Comparison of ENCODE assay signal across 9 cellular contexts in the genomic region with DNA sequence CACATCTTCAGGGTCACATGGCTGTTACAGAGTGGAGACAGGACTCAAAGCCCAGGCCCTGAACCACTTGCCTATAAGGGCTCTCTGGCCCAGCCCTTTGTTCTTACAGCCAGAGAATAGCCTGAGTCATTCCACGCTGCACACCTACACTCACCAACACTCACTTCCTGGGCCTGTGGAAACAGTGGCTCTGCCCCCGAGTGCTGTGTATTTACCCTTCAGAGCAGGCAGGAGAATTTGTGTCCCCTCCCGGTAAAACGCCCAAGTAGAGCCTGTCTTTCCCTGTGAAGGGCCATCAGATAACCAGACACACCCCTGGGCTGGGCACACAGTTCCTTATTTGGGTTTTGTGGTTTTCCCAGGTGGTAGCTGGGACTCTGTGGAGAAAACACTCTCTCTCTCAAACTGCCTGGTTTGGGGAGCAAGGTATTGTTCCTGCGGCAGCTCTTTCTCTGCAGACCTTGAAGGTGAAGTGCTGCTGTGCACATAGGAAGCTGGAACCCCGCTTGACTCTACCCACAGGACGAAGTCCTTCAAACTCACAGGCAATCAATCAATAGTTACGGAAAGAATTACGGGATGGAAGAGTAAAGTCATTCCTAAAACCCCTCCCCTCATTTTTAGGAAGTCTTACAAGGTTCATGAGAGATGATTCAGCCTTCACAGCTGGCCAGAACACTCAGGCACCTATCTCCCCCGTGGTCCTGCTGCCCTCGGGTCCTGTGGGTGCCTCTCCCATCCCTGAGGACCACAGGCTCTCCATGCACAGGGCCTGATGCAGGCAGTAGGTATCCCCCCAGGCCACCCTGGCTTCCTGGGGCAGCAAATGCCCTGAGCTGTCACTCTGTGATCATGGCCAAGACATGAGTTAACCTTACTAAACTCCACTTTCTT. TPM values are rescaled to one million over a fixed set of nuclear protein-coding genes. Genes with fewer than 3 reads are reported as not detected.
A peak's percentile ranks its signal among the peaks of the same experiment; 100 is the strongest.
DNase-seq lines count a peak whose midpoint lies in the region; ATAC-seq and TF ChIP-seq lines count a peak whose summit lies in the region.
"Had no signal": no experiment of that assay in that cellular context is flagged by ENCODE, and none has a peak within 500 bp of the region (broad histone marks: within the 10 kb centered on the region; RNA-seq: fewer than 3 reads in every experiment).

No MANE protein-coding gene starts in this region.

- H3K79me1 ChIP-seq in trophoblast cell (ENCODE audit: low read length), result peaks cover 7% of the 10 kb centered on the region

- peak; percentile 83 for DNase-seq in Daoy (ENCODE audit: low read depth)
- DNase-seq in NT2/D1 (ENCODE audit: low read depth, low spot score), result no peak
- peak; percentile 70 for DNase-seq in mammary epithelial cell
- DNase-seq in trophoblast cell, result no peak
- DNase-seq in COR-L47 (lab: John Stamatoyannopoulos, UW), result no peak
- DNase-seq in NCI-H1048 (lab: John Stamatoyannopoulos, UW), result no peak
- no peak for DNase-seq in hypothalamus (lab: John Stamatoyannopoulos, UW)

- H4K20me1 ChIP-seq in mammary epithelial cell (ENCODE audit: insufficient read depth, low read length), result no peaks in the 10 kb centered on the region

- peak overlapping the region; percentile 68 for H2BK120ac ChIP-seq in trophoblast cell (ENCODE audit: insufficient read depth, low read length, poor library complexity)

- H3K27me3 ChIP-seq in NT2/D1 (ENCODE audit: insufficient read depth, insufficient read length) (no peaks in the 10 kb centered on the region), mammary epithelial cell (ENCODE audit: insufficient read depth, low read length) (peaks cover 5% of the 10 kb centered on the region), trophoblast cell (ENCODE audit: insufficient read depth, low read length) (no peaks in the 10 kb centered on the region)

- no peak overlapping the region for H2BK12ac ChIP-seq in trophoblast cell (ENCODE audit: low read length)

- no peak overlapping the region for H4K12ac ChIP-seq in trophoblast cell (ENCODE audit: low read depth, low read length)

- dilution Hi-C loops in mammary epithelial cell (cut with HindIII; ENCODE audit: low sequenced_read_pairs), result no loop called here

- no TSS peak for BruUV-seq in mammary epithelial cell (replicated peaks; lab: Mats Ljungman, UMichigan)

- H2AFZ ChIP-seq in mammary epithelial cell (ENCODE audit: low read depth, low read length), result peak overlapping the region; percentile 81
- H2AFZ ChIP-seq in trophoblast cell (ENCODE audit: insufficient read depth, low read length, poor library complexity), result no peak overlapping the region

- WGBS in mammary epithelial cell (ENCODE audit: low coverage, missing lambda C conversion rate), result 38% methylated on average over 9 of the region's 11 CpGs
- no CpG with 5 or more reads among the region's 11 CpGs for WGBS in trophoblast cell (ENCODE audit: extremely low coverage, insufficient coverage, insufficient read length)

- H3K9me3 ChIP-seq in NT2/D1 (ENCODE audit: insufficient read depth, low read length), result no peaks in the 10 kb centered on the region
- no peaks in the 10 kb centered on the region for H3K9me3 ChIP-seq in mammary epithelial cell (replicated peaks; ENCODE audit: insufficient read depth, low read length)
- H3K9me3 ChIP-seq in trophoblast cell (ENCODE audit: insufficient read depth, low read depth, low read length), result no peaks in the 10 kb centered on the region

- H3K14ac ChIP-seq in trophoblast cell (ENCODE audit: low read length), result no peak overlapping the region

- no peak overlapping the region for H3K4ac ChIP-seq in trophoblast cell (ENCODE audit: low read depth, low read length)

- H3K79me2 ChIP-seq in mammary epithelial cell (ENCODE audit: insufficient read depth, low read length), result no peaks in the 10 kb centered on the region
- peaks cover 4% of the 10 kb centered on the region for H3K79me2 ChIP-seq in trophoblast cell (ENCODE audit: control insufficient read depth, insufficient read depth, low read length, poor library complexity)

- no peak overlapping the region for H2AK5ac ChIP-seq in trophoblast cell (ENCODE audit: low read length)

- no peak overlapping the region for H4K8ac ChIP-seq in trophoblast cell (ENCODE audit: low read depth, low read length)

- ATAC-seq in GM18861 (IDR thresholded peaks at IDR 0.05; ENCODE audit: unreplicated experiment), result no peak

- peak overlapping the region; percentile 56 for H3K9ac ChIP-seq in NT2/D1 (ENCODE audit: insufficient read length, low read depth)
- no peak overlapping the region for H3K9ac ChIP-seq in mammary epithelial cell (ENCODE audit: insufficient read depth, low read length)
- no peak overlapping the region for H3K9ac ChIP-seq in trophoblast cell (ENCODE audit: low read length)

- intact Hi-C loops in mammary epithelial cell (cut with micrococcal nuclease), result loop anchor here (10.0 kb wide), 1 partner anchor 233 kb away; a partner anchor contains a TSS

- peak overlapping the region; percentile 51 for H3K18ac ChIP-seq in trophoblast cell (ENCODE audit: low read length)

- H2BK5ac ChIP-seq in trophoblast cell (ENCODE audit: low read depth, low read length, poor library complexity), result peak overlapping the region; percentile 26

- no peak overlapping the region for H3K23ac ChIP-seq in trophoblast cell (ENCODE audit: low read length)

- H3K4me1 ChIP-seq in NT2/D1 (ENCODE audit: insufficient read depth, insufficient read length) (peaks cover 31% of the 10 kb centered on the region), mammary epithelial cell (ENCODE audit: insufficient read depth, low read length) (peaks cover 16% of the 10 kb centered on the region), trophoblast cell (ENCODE audit: control insufficient read depth in 1 of 2, insufficient read depth in 2 of 2, low read length in 2 of 2) (peaks cover 24 to 29% of the 10 kb centered on the region in 2 experiments)

- no peak for TF ChIP-seq CTCF in mammary epithelial cell (conservative IDR thresholded peaks at IDR 0.05 in 1 of 2, IDR thresholded peaks at IDR 0.05 in 1 of 2; ENCODE audit: extremely low read depth in 1 of 2, insufficient read depth in 1 of 2, low read depth in 1 of 2, low read length in 2 of 2)

- H3K36me3 ChIP-seq in NT2/D1 (ENCODE audit: insufficient read depth, insufficient read length, low read length), result peaks cover 11% of the 10 kb centered on the region
- H3K36me3 ChIP-seq in mammary epithelial cell (ENCODE audit: insufficient read depth, low read length), result no peaks in the 10 kb centered on the region
- peaks cover 4 to 14% of the 10 kb centered on the region in 2 experiments for H3K36me3 ChIP-seq in trophoblast cell (ENCODE audit: control insufficient read depth in 1 of 2, insufficient read depth in 2 of 2, low read length in 2 of 2)

- in situ Hi-C loops in mammary epithelial cell (cut with MboI; ENCODE audit: low sequenced_read_pairs in 2 of 2), result loop anchor here (10.0 kb wide), 2 partner anchors 303 to 403 kb away; a partner anchor contains a TSS

- H4K91ac ChIP-seq in trophoblast cell (ENCODE audit: low read depth, low read length), result peak overlapping the region; percentile 20

- no peak overlapping the region for H3K4me3 ChIP-seq in NT2/D1 (ENCODE audit: insufficient read length, low read depth)
- no peak overlapping the region for H3K4me3 ChIP-seq in mammary epithelial cell (replicated peaks in 1 of 3; ENCODE audit: insufficient read depth in 1 of 3, low read depth in 2 of 3, low read length in 3 of 3)
- peak overlapping the region; percentile 6 for H3K4me3 ChIP-seq in trophoblast cell (ENCODE audit: low read depth, low read length)

- H3K4me2 ChIP-seq in mammary epithelial cell (ENCODE audit: insufficient read depth, low read depth, low read length), result peak overlapping the region; percentile 3
- H3K4me2 ChIP-seq in trophoblast cell (ENCODE audit: low read length), result no peak overlapping the region

- CTCF ChIA-PET in mammary epithelial cell (lab: Charles Lee; ENCODE audit: low non-redundant PET), result interaction anchor here (0.5 kb wide), 1 partner anchor 701 kb away, joined by 8 read pairs; no protein-coding TSS in a partner anchor

- H3K27ac ChIP-seq in mammary epithelial cell (ENCODE audit: insufficient read depth, low read depth, low read length), result peak overlapping the region; percentile 6
- peak overlapping the region; percentile 67 for H3K27ac ChIP-seq in trophoblast cell (ENCODE audit: low read depth, low read length)

RNA-seq across cellular contexts. Expression of a gene that starts 20.3 kb away (rescaled TPM):
- 0.09 TPM in 1 of 2 replicates, not detected in the other for total RNA-seq in Daoy (2014; rRNA removed; shearing (Covaris generic))
- under 1 TPM in 1 of 2 donors, not detected in 1; 0.50 TPM for total RNA-seq in mammary epithelial cell
- polyA plus RNA-seq in mammary epithelial cell, result not detected
- polyA minus RNA-seq in mammary epithelial cell, result not detected
- polyA plus RNA-seq in trophoblast cell (2013), result 23.9 and 25.0 TPM in 2 replicates

RNA-seq across cellular contexts. Expression of a gene that starts 59.7 kb away (rescaled TPM):
- total RNA-seq in Daoy (2014; rRNA removed; shearing (Covaris generic)), result not detected in 2 replicates
- total RNA-seq in mammary epithelial cell, result not detected
- polyA plus RNA-seq in mammary epithelial cell, result not detected
- not detected for polyA minus RNA-seq in mammary epithelial cell
- polyA plus RNA-seq in trophoblast cell (2013), result 0.17 and 0.38 TPM in 2 replicates
- polyA plus RNA-seq: esophagus had no signal

Comparison
In these comparisons a context has a peak if more than half of its experiments do, and no peak if none do; other contexts are left out.
1. DNase-seq: peak in Daoy (single experiment) and mammary epithelial cell (single experiment); none in NT2/D1 (single experiment), trophoblast cell (0 of 2), COR-L47 (single experiment), NCI-H1048 (single experiment) and hypothalamus (0 of 51).